In genomic region chr7:38296059-38296857, GRCh38 we compare ENCODE assay signal across 18 cellular contexts.
DNase-seq lines count a peak whose midpoint lies in the region; ATAC-seq and TF ChIP-seq lines count a peak whose summit lies in the region.
"Had no signal": no experiment of that assay in that cellular context is flagged by ENCODE, and none has a peak within 500 bp of the region (broad histone marks: within the 10 kb centered on the region; RNA-seq: fewer than 3 reads in every experiment).

No MANE protein-coding gene starts in this region.

- H3K9me3 Mint-ChIP-seq in natural killer cell treated with Interleukin-12 subunit alpha and Interleukin-12 subunit beta and Interleukin-15 and Interleukin-18, amount 100 ng/mL, for 72 hours: no peaks in the 10 kb centered on the region
- H3K9me3 Mint-ChIP-seq: brain had no signal

- DNase-seq in natural killer cell treated with Interleukin-12 subunit alpha and Interleukin-12 subunit beta and Interleukin-15 and Interleukin-18, amount 100 ng/mL, for 72 hours (ENCODE audit: low spot score): no peak
- DNase-seq in DMS79 treated with DMSO at 0.1 percent for 48 hours (lab: John Stamatoyannopoulos, UW): no peak
- DNase-seq in testis: no peak
- no peak for DNase-seq in iPS-NIHi7 (ENCODE audit: extremely low spot score)
- no peak for DNase-seq in aorta
- DNase-seq: C1 segment of cervical spinal cord; DMS79; GOT3; left lung; MV-4-11; right lobe of liver; stimulated activated naive CD4-positive, alpha-beta T cell had no signal

- H3K36me3 ChIP-seq in testis (ENCODE audit: low read depth, missing control alignments): no peaks in the 10 kb centered on the region
- H3K36me3 ChIP-seq in aorta (ENCODE audit: control insufficient read depth in 1 of 2, insufficient read depth in 2 of 2, low read length in 1 of 2): no peaks in the 10 kb centered on the region
- H3K36me3 ChIP-seq: left lung, right lobe of liver had no signal

- no peaks in the 10 kb centered on the region for H3K27me3 ChIP-seq in testis
- H3K27me3 ChIP-seq in aorta (ENCODE audit: control insufficient read depth in 1 of 2, insufficient read depth in 2 of 2, low read length in 1 of 2): no peaks in the 10 kb centered on the region
- H3K27me3 ChIP-seq: left lung, right lobe of liver had no signal

- no peaks in the 10 kb centered on the region for H3K36me3 Mint-ChIP-seq in natural killer cell treated with Interleukin-12 subunit alpha and Interleukin-12 subunit beta and Interleukin-15 and Interleukin-18, amount 100 ng/mL, for 72 hours
- H3K36me3 Mint-ChIP-seq: brain had no signal

- H3K9me3 ChIP-seq in testis (no peaks in the 10 kb centered on the region), aorta (ENCODE audit: control insufficient read depth, low read length) (peaks cover 1% of the 10 kb centered on the region)
- H3K9me3 ChIP-seq: left lung, right lobe of liver had no signal

- H3K27me3 Mint-ChIP-seq in natural killer cell treated with Interleukin-12 subunit alpha and Interleukin-12 subunit beta and Interleukin-15 and Interleukin-18, amount 100 ng/mL, for 72 hours: no peaks in the 10 kb centered on the region

- ATAC-seq in GM18909 (IDR thresholded peaks at IDR 0.05; ENCODE audit: poor library complexity, unreplicated experiment) (peak; percentile 55), GM21619 (IDR thresholded peaks at IDR 0.05; ENCODE audit: unreplicated experiment) (peak; percentile 71), HG03135 (IDR thresholded peaks at IDR 0.05; ENCODE audit: unreplicated experiment) (peak; percentile 62), aorta (ENCODE audit: low FRiP score) (no peak)
- no peak for ATAC-seq in natural killer cell treated with Interleukin-12 subunit alpha and Interleukin-12 subunit beta and Interleukin-15 and Interleukin-18, amount 100 ng/mL, for 72 hours
- ATAC-seq: HepG2, left lung, right lobe of liver had no signal

- no peak overlapping the region for H3K4me3 ChIP-seq in testis
- no peak overlapping the region for H3K4me3 ChIP-seq in aorta (ENCODE audit: low read length in 2 of 2)
- H3K4me3 ChIP-seq: left lung, right lobe of liver had no signal

- peaks cover 55 to 67% of the 10 kb centered on the region in 2 donors for H3K4me1 Mint-ChIP-seq in natural killer cell treated with Interleukin-12 subunit alpha and Interleukin-12 subunit beta and Interleukin-15 and Interleukin-18, amount 100 ng/mL, for 72 hours (ENCODE audit: low read depth in 2 of 2)
- H3K4me1 Mint-ChIP-seq: brain, neural crest cell had no signal

- H3K27ac Mint-ChIP-seq in natural killer cell treated with Interleukin-12 subunit alpha and Interleukin-12 subunit beta and Interleukin-15 and Interleukin-18, amount 100 ng/mL, for 72 hours: peak overlapping the region; percentile 82 to 96
- H3K27ac Mint-ChIP-seq: brain had no signal

- H3K4me1 ChIP-seq in testis: no peaks in the 10 kb centered on the region
- no peaks in the 10 kb centered on the region for H3K4me1 ChIP-seq in aorta (ENCODE audit: control insufficient read depth in 1 of 2, insufficient read depth in 2 of 2, low read length in 2 of 2)
- H3K4me1 ChIP-seq: left lung, right lobe of liver had no signal

- H3K4me3 Mint-ChIP-seq in natural killer cell treated with Interleukin-12 subunit alpha and Interleukin-12 subunit beta and Interleukin-15 and Interleukin-18, amount 100 ng/mL, for 72 hours: peak overlapping the region; percentile 55
- H3K4me3 Mint-ChIP-seq: brain, neural crest cell had no signal

- TF ChIP-seq CTCF in testis (IDR thresholded peaks at IDR 0.05): no peak

- WGBS in testis, 2 donors: 87 to 94% methylated on average over 5 of the region's 5 CpGs
- 73 to 84% methylated on average over 5 of the region's 5 CpGs for WGBS in aorta, 2 donors

- intact Hi-C loops in testis (cut with DNase I; ENCODE audit: low total_unique reads) (no loop called here), aorta (cut with DNase I) (no loop called here)

- H3K27ac ChIP-seq in testis (no peak overlapping the region), aorta (ENCODE audit: low read depth in 1 of 2, low read length in 2 of 2) (no peak overlapping the region)
- H3K27ac ChIP-seq: left lung, right lobe of liver had no signal

- TF ChIP-seq POLR2A in testis (IDR thresholded peaks at IDR 0.05): no peak

Comparison
In these comparisons a context has a peak if more than half of its experiments do, and no peak if none do; other contexts are left out.
1. ATAC-seq: peak in GM18909 (single experiment), GM21619 (single experiment) and HG03135 (single experiment); none in natural killer cell treated with Interleukin-12 subunit alpha and Interleukin-12 subunit beta and Interleukin-15 and Interleukin-18, amount 100 ng/mL, for 72 hours (0 of 2) and aorta (single experiment).